Comparison of ENCODE assay signal across 8 cellular contexts in the genomic region with DNA sequence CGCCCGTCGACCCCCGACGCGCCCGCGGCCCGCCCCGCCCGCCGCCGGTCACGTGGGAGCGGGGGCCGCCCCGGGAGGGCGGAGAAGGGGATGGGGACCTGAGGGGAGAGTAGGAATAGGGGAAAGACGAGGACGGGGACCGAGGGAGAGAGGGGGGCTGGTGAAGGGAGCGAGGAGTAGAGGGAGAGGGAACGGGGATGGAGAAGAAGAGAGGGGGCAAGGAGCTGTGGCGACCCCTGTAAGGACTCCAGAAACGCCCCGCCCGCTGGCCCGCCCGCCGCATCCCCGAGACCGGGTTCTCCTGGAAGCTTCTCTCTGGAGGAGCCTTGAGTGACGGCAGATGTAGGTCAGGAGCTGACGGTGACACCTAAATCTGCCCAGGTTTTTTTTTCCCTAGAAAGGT. TPM values are rescaled to one million over a fixed set of nuclear protein-coding genes. Genes with fewer than 3 reads are reported as not detected.
DNase-seq lines count a peak whose midpoint lies in the region; ATAC-seq lines count a peak whose summit lies in the region.

No MANE protein-coding gene starts in this region.

- no peaks in the 10 kb centered on the region for H3K27me3 Mint-ChIP-seq in CD4-positive, alpha-beta memory T cell

- H3K9me3 ChIP-seq in CD4-positive, alpha-beta memory T cell (ENCODE audit: control insufficient read depth in 1 of 2, low read length in 2 of 2) = no peaks in the 10 kb centered on the region

- H3K36me3 ChIP-seq in CD4-positive, alpha-beta memory T cell (ENCODE audit: insufficient read depth, low read length) = no peaks in the 10 kb centered on the region

- intact Hi-C loops in CD4-positive, alpha-beta memory T cell (cut with micrococcal nuclease) = loop anchor here (1.0 to 10.0 kb wide), 3 partner anchors 75 to 715 kb away; partner anchors contain the start of genes NFATC1, RBFA and TXNL4A

- H3K4me1 Mint-ChIP-seq in CD4-positive, alpha-beta memory T cell = peaks cover 36 to 65% (median 50%) of the 10 kb centered on the region in 4 donors
- H3K4me1 Mint-ChIP-seq in stimulated activated effector memory CD8-positive, alpha-beta T cell treated with anti-CD3 and anti-CD28 coated beads, Interleukin-12 subunit alpha, Interleukin-12 subunit beta, amount 100 ng/mL, for 72 hours = peaks cover 50% of the 10 kb centered on the region

- POLR2A ChIA-PET in CD4-positive, alpha-beta memory T cell (lab: Charles Lee; ENCODE audit: partially characterized antibody) = interaction anchor here (0.9 to 1.4 kb wide), 3 partner anchors 76 to 146 kb away, joined by 3 to 9 read pairs (median 5); partner anchors contain the start of gene RBFA

- CTCF ChIA-PET in CD4-positive, alpha-beta memory T cell (lab: Charles Lee; ENCODE audit: partially characterized antibody) = interaction anchor here (0.9 kb wide), 1 partner anchor 75 kb away, joined by 3 read pairs; no protein-coding TSS in a partner anchor

- H3K4me1 ChIP-seq in CD4-positive, alpha-beta memory T cell (ENCODE audit: insufficient read depth, low read length) = peaks cover 32% of the 10 kb centered on the region

- no peaks in the 10 kb centered on the region for H3K27me3 ChIP-seq in CD4-positive, alpha-beta memory T cell (ENCODE audit: insufficient read depth, low read length)
- H3K27me3 ChIP-seq in layer of hippocampus (ENCODE audit: control insufficient read depth, insufficient read depth, low read length) = no peaks in the 10 kb centered on the region

- H3K4me3 ChIP-seq in CD4-positive, alpha-beta memory T cell (ENCODE audit: low read length in 2 of 2) = peak overlapping the region; percentile 55 to 67

- peak; percentile 26 for ATAC-seq in GM18907 (IDR thresholded peaks at IDR 0.05; ENCODE audit: unreplicated experiment)
- peak; percentile 24 for ATAC-seq in HG03159 (IDR thresholded peaks at IDR 0.05; ENCODE audit: unreplicated experiment)
- peak; percentile 47 for ATAC-seq in stimulated activated effector memory CD8-positive, alpha-beta T cell treated with anti-CD3 and anti-CD28 coated beads, Interleukin-12 subunit alpha, Interleukin-12 subunit beta, amount 100 ng/mL, for 72 hours

- peaks cover 0 to 6% of the 10 kb centered on the region in 2 donors for H3K36me3 Mint-ChIP-seq in CD4-positive, alpha-beta memory T cell
- H3K36me3 Mint-ChIP-seq in stimulated activated effector memory CD8-positive, alpha-beta T cell treated with anti-CD3 and anti-CD28 coated beads, Interleukin-12 subunit alpha, Interleukin-12 subunit beta, amount 100 ng/mL, for 72 hours = peaks cover 26% of the 10 kb centered on the region

- H3K9me3 Mint-ChIP-seq in CD4-positive, alpha-beta memory T cell = no peaks in the 10 kb centered on the region
- no peaks in the 10 kb centered on the region for H3K9me3 Mint-ChIP-seq in stimulated activated effector memory CD8-positive, alpha-beta T cell treated with anti-CD3 and anti-CD28 coated beads, Interleukin-12 subunit alpha, Interleukin-12 subunit beta, amount 100 ng/mL, for 72 hours

- H3K27ac ChIP-seq in CD4-positive, alpha-beta memory T cell (ENCODE audit: low read depth, low read length) = peak overlapping the region; percentile 64
- H3K27ac ChIP-seq in layer of hippocampus (ENCODE audit: low read depth, low read length) = peak overlapping the region; percentile 95

- H3K4me3 Mint-ChIP-seq in CD4-positive, alpha-beta memory T cell = peak overlapping the region; percentile 68 to 88 (median 86)
- H3K4me3 Mint-ChIP-seq in stimulated activated effector memory CD8-positive, alpha-beta T cell treated with anti-CD3 and anti-CD28 coated beads, Interleukin-12 subunit alpha, Interleukin-12 subunit beta, amount 100 ng/mL, for 72 hours = peak overlapping the region; percentile 74

- H3K27ac Mint-ChIP-seq in CD4-positive, alpha-beta memory T cell = peak overlapping the region; percentile 68 to 95 (median 90)
- H3K27ac Mint-ChIP-seq in stimulated activated effector memory CD8-positive, alpha-beta T cell treated with anti-CD3 and anti-CD28 coated beads, Interleukin-12 subunit alpha, Interleukin-12 subunit beta, amount 100 ng/mL, for 72 hours = peak overlapping the region; percentile 89

- DNase-seq in CD4-positive, alpha-beta memory T cell = peak in 2 of 5 donors; percentile 24 to 64
- DNase-seq in RKO (ENCODE audit: low spot score) (peak; percentile 62), cerebellum (ENCODE audit: low spot score) (peak; percentile 48), hippocampal formation (lab: John Stamatoyannopoulos, UW) (no peak)
- DNase-seq in stimulated activated effector memory CD8-positive, alpha-beta T cell treated with anti-CD3 and anti-CD28 coated beads, Interleukin-12 subunit alpha, Interleukin-12 subunit beta, amount 100 ng/mL, for 72 hours (ENCODE audit: low spot score in 2 of 2) = peak in 1 of 2 donors; percentile 68

RNA-seq across cellular contexts. Expression of gene ADNP2, which starts 0.6 kb away (rescaled TPM):
- total RNA-seq in CD4-positive, alpha-beta memory T cell = 10 to 100 TPM; 20.2 to 20.9 TPM
- polyA plus RNA-seq in CD4-positive, alpha-beta memory T cell = 1 to 10 TPM; 7.1 to 9.2 TPM
- total RNA-seq in cerebellum = 20.7 TPM

Comparison
In these comparisons a context has a peak if more than half of its experiments do, and no peak if none do; other contexts are left out.
1. DNase-seq: peak in RKO (single experiment) and cerebellum (single experiment); none in hippocampal formation (0 of 2).
2. Peak in every context shown above with its lines, with median percentiles within 50 percentile points of each other: ATAC-seq.